ENCODE assay signal across 8 cellular contexts in the genomic region with DNA sequence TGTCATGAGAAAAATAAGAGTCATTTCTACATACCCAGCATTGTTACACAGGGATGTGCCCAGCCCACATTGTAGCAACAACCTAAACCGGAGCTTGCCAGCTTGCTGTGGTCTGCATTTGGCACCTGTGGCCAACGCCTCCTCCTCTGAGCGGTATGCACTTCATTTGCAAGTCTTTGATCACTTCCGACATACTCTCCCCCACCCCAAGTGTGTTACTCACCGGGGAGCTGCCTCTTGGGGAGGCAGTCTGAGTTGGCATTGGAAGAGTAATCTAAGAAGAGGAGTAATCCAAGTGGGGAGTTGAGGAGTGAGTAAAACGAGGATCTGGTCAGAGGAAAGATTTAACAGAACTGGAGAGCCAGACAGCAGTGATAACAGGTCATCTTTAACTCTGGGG. TPM values are rescaled to one million over a fixed set of nuclear protein-coding genes. Genes with fewer than 3 reads are reported as not detected.
A peak's percentile ranks its signal among the peaks of the same experiment; 100 is the strongest.
DNase-seq lines count a peak whose midpoint lies in the region; ATAC-seq and TF ChIP-seq lines count a peak whose summit lies in the region.

No MANE protein-coding gene starts in this region.

- no peak overlapping the region for H3K4me3 ChIP-seq in NB4 (ENCODE audit: low read depth, low read length)

- DNase-seq in NB4 (ENCODE audit: low read depth) (peak; percentile 54), iPS DF 19.7 (ENCODE audit: low read depth, low spot score) (peak; percentile 70), NCI-H748 treated with DMSO at 0.1 percent for 48 hours (lab: John Stamatoyannopoulos, UW) (no peak), dermis blood vessel endothelial cell (no peak)
- DNase-seq in activated T-cell treated with anti-CD3 and anti-CD28 coated beads, Interleukin-2, amount 50 U/mL, for 1 hour, result peak; percentile 75
- peak; percentile 54 to 68 (median 64) for DNase-seq in stimulated activated CD4-positive, alpha-beta T cell treated with anti-CD3 and anti-CD28 coated beads, TNF-alpha, amount 100 ng/mL, for 1 hour (ENCODE audit: low read depth in 3 of 3, low spot score in 1 of 3)

- no peak for TF ChIP-seq CTCF in NB4 (IDR thresholded peaks at IDR 0.05; ENCODE audit: low read depth, low read length)

- ATAC-seq in GM18868 (IDR thresholded peaks at IDR 0.05; ENCODE audit: unreplicated experiment) (peak; percentile 66), HG03571 (IDR thresholded peaks at IDR 0.05; ENCODE audit: unreplicated experiment) (no peak)

- TF ChIP-seq POLR2A in NB4 (IDR thresholded peaks at IDR 0.05; ENCODE audit: extremely low read depth, insufficient read length), result no peak

RNA-seq across cellular contexts. Expression of gene BCL9, which starts 3.8 kb away (rescaled TPM):
- total RNA-seq in dermis blood vessel endothelial cell, result 2.9 and 3.9 TPM in 2 replicates

Comparison
In these comparisons a context has a peak if more than half of its experiments do, and no peak if none do; other contexts are left out.
1. DNase-seq: peak in NB4 (single experiment), activated T-cell treated with anti-CD3 and anti-CD28 coated beads, Interleukin-2, amount 50 U/mL, for 1 hour (single experiment), iPS DF 19.7 (single experiment) and stimulated activated CD4-positive, alpha-beta T cell treated with anti-CD3 and anti-CD28 coated beads, TNF-alpha, amount 100 ng/mL, for 1 hour (3 of 3); none in NCI-H748 treated with DMSO at 0.1 percent for 48 hours (single experiment) and dermis blood vessel endothelial cell (single experiment).